In genomic region chr14:68523326-68523610, GRCh38 we compare ENCODE assay signal across 15 cellular contexts.
DNase-seq lines count a peak whose midpoint lies in the region; ATAC-seq and TF ChIP-seq lines count a peak whose summit lies in the region.
"Had no signal": no experiment of that assay in that cellular context is flagged by ENCODE, and none has a peak within 500 bp of the region (broad histone marks: within the 10 kb centered on the region; RNA-seq: fewer than 3 reads in every experiment).

No MANE protein-coding gene starts in this region.

- peaks cover 6 to 26% of the 10 kb centered on the region in 2 donors for H3K4me1 ChIP-seq in esophagus (ENCODE audit: control insufficient read depth in 2 of 2, insufficient read depth in 2 of 2, low read length in 1 of 2)
- peaks cover 93% of the 10 kb centered on the region for H3K4me1 ChIP-seq in suprapubic skin

- TF ChIP-seq EP300 in suprapubic skin (IDR thresholded peaks at IDR 0.05): no peak

- H3K36me3 Mint-ChIP-seq in neural crest cell (ENCODE audit: low read depth): peaks cover 26% of the 10 kb centered on the region
- peaks cover 0 to 4% (median 2%) of the 10 kb centered on the region in 3 donors for H3K36me3 Mint-ChIP-seq in naive thymus-derived CD8-positive, alpha-beta T cell

- no peaks in the 10 kb centered on the region for H3K27me3 Mint-ChIP-seq in neural crest cell (ENCODE audit: low read depth)
- no peaks in the 10 kb centered on the region for H3K27me3 Mint-ChIP-seq in naive thymus-derived CD8-positive, alpha-beta T cell
- H3K27me3 Mint-ChIP-seq: central memory CD8-positive, alpha-beta T cell; naive thymus-derived CD4-positive, alpha-beta T cell had no signal

- no peaks in the 10 kb centered on the region for H3K36me3 ChIP-seq in esophagus (ENCODE audit: control insufficient read depth in 2 of 2, insufficient read depth in 2 of 2, low read length in 1 of 2)
- H3K36me3 ChIP-seq in suprapubic skin: no peaks in the 10 kb centered on the region

- H3K4me3 Mint-ChIP-seq in neural crest cell: no peak overlapping the region
- no peak overlapping the region for H3K4me3 Mint-ChIP-seq in naive thymus-derived CD8-positive, alpha-beta T cell
- H3K4me3 Mint-ChIP-seq: CD14-positive monocyte; central memory CD8-positive, alpha-beta T cell; naive thymus-derived CD4-positive, alpha-beta T cell had no signal

- H3K9me3 ChIP-seq in esophagus (ENCODE audit: control insufficient read depth in 2 of 2, insufficient read depth in 1 of 2, low read depth in 1 of 2, low read length in 1 of 2): no peaks in the 10 kb centered on the region
- H3K9me3 ChIP-seq in suprapubic skin: no peaks in the 10 kb centered on the region

- CTCF ChIA-PET in RWPE1 (lab: Yijun Ruan, JAX): no interaction called here

- 58 to 77% methylated on average over 4 of the region's 4 CpGs for WGBS in esophagus, 2 donors
- 59% methylated on average over 4 of the region's 4 CpGs for WGBS in suprapubic skin

- no peak for ATAC-seq in GM18517 (IDR thresholded peaks at IDR 0.05; ENCODE audit: unreplicated experiment)
- no peak for ATAC-seq in naive thymus-derived CD8-positive, alpha-beta T cell
- ATAC-seq: naive thymus-derived CD4-positive, alpha-beta T cell had no signal

- no peaks in the 10 kb centered on the region for H3K27me3 ChIP-seq in esophagus (ENCODE audit: control insufficient read depth in 1 of 2, insufficient read depth in 2 of 2, low read length in 2 of 2)
- no peaks in the 10 kb centered on the region for H3K27me3 ChIP-seq in suprapubic skin

- peak overlapping the region; percentile 68 for H3K27ac ChIP-seq in RWPE1
- H3K27ac ChIP-seq in esophagus (ENCODE audit: low read depth in 2 of 2, low read length in 1 of 2): peak overlapping the region; percentile 56 to 94
- H3K27ac ChIP-seq in suprapubic skin: peak overlapping the region; percentile 71

- TF ChIP-seq CTCF in RWPE1 (conservative IDR thresholded peaks at IDR 0.05; ENCODE audit: low read depth) (no peak), neural crest cell (conservative IDR thresholded peaks at IDR 0.05) (no peak), suprapubic skin (IDR thresholded peaks at IDR 0.05) (no peak)

- peaks cover 91% of the 10 kb centered on the region for H3K4me1 Mint-ChIP-seq in neural crest cell
- peaks cover 7 to 47% (median 21%) of the 10 kb centered on the region in 4 donors for H3K4me1 Mint-ChIP-seq in naive thymus-derived CD8-positive, alpha-beta T cell

- POLR2A ChIA-PET in RWPE1 (lab: Yijun Ruan, JAX; ENCODE audit: low non-redundant PET): no interaction called here
- POLR2A ChIA-PET in naive thymus-derived CD8-positive, alpha-beta T cell (lab: Charles Lee): interaction anchor here (2.2 to 7.4 kb wide), 2 partner anchors 13 to 17 kb away, joined by 8 to 53 read pairs; no protein-coding TSS in a partner anchor

- peak overlapping the region; percentile 89 for H3K27ac Mint-ChIP-seq in neural crest cell (ENCODE audit: unreplicated experiment)
- peak overlapping the region in 2 of 10 donors; percentile 57 to 63 for H3K27ac Mint-ChIP-seq in naive thymus-derived CD8-positive, alpha-beta T cell

- DNase-seq in RWPE1 (ENCODE audit: low spot score): no peak
- DNase-seq in neural crest cell (ENCODE audit: low read depth, low spot score): no peak
- no peak for DNase-seq in suprapubic skin (ENCODE audit: low spot score in 2 of 2)
- no peak for DNase-seq in naive thymus-derived CD8-positive, alpha-beta T cell
- DNase-seq in DMS79 (lab: John Stamatoyannopoulos, UW): no peak
- DNase-seq in NCI-H524 (lab: John Stamatoyannopoulos, UW): no peak
- DNase-seq: activated CD4-positive, alpha-beta T cell treated with anti-CD3 and anti-CD28 coated beads, Interleukin-2, amount 50 U/mL, for 48 hours; activated effector memory CD4-positive, alpha-beta T cell treated with Interleukin-2 at 50 U/mL for 16 hours; GDM1; naive thymus-derived CD4-positive, alpha-beta T cell; NCI-H226 had no signal

- TF ChIP-seq POLR2A in suprapubic skin (IDR thresholded peaks at IDR 0.05): no peak

- H3K4me3 ChIP-seq in esophagus (ENCODE audit: low read depth in 1 of 2, low read length in 2 of 2) (no peak overlapping the region), suprapubic skin (no peak overlapping the region)

- H3K9me3 Mint-ChIP-seq in neural crest cell: peaks cover 8% of the 10 kb centered on the region
- peaks cover 0 to 2% (median 0%) of the 10 kb centered on the region in 9 donors for H3K9me3 Mint-ChIP-seq in naive thymus-derived CD8-positive, alpha-beta T cell
- H3K9me3 Mint-ChIP-seq: central memory CD8-positive, alpha-beta T cell had no signal
